ENCODE assay signal across 19 cellular contexts in genomic region chr17:77496401-77496801, GRCh38.
DNase-seq lines count a peak whose midpoint lies in the region; ATAC-seq, FAIRE-seq and TF ChIP-seq lines count a peak whose summit lies in the region.
"Had no signal": no experiment of that assay in that cellular context is flagged by ENCODE, and none has a peak within 500 bp of the region (broad histone marks: within the 10 kb centered on the region; RNA-seq: fewer than 3 reads in every experiment).

No MANE protein-coding gene starts in this region.

- H3K27me3 Mint-ChIP-seq in neural crest cell (ENCODE audit: low read depth) (peaks cover 3% of the 10 kb centered on the region), mesothelial cell of epicardium (ENCODE audit: low read depth) (no peaks in the 10 kb centered on the region)
- H3K27me3 Mint-ChIP-seq: central memory CD8-positive, alpha-beta T cell had no signal

- H3K36me3 ChIP-seq in GM12878 (ENCODE audit: control insufficient read depth in 2 of 2, insufficient read depth in 2 of 2, low read length in 1 of 2) = peaks cover 39 to 52% of the 10 kb centered on the region in 2 experiments

- H3K36me3 Mint-ChIP-seq in neural crest cell (ENCODE audit: low read depth) = peaks cover 9% of the 10 kb centered on the region
- peaks cover 19% of the 10 kb centered on the region for H3K36me3 Mint-ChIP-seq in mesothelial cell of epicardium

- H3K9me3 ChIP-seq in GM12878 (replicated peaks; ENCODE audit: control insufficient read depth, insufficient read depth, low read length) = no peaks in the 10 kb centered on the region

- no peak overlapping the region for H3K9ac ChIP-seq in GM12878 (ENCODE audit: control insufficient read depth, insufficient read depth, low read length)
- H3K9ac ChIP-seq: parathyroid adenoma had no signal

- DNase-seq in left ventricle myocardium superior = peak; percentile 13
- DNase-seq in left cardiac atrium = no peak
- no peak for DNase-seq in GM12878 (ENCODE audit: low read depth, low spot score)
- no peak for DNase-seq in neural crest cell (ENCODE audit: low read depth, low spot score)
- DNase-seq in mesothelial cell of epicardium (ENCODE audit: low spot score in 2 of 2, unreplicated experiment in 2 of 2) = no peak
- DNase-seq in DMS153 (lab: John Stamatoyannopoulos, UW) = no peak
- DNase-seq in D721Med (ENCODE audit: insufficient read length, low spot score) = no peak
- DNase-seq: Calu3; dermis blood vessel endothelial cell; Karpas-422; NCI-H146; NCI-H446 treated with DMSO at 0.1 percent for 48 hours; stimulated activated CD4-positive, alpha-beta T cell treated with anti-CD3 and anti-CD28 coated beads, Interleukin-4, amount 100 ng/mL, for 1 hour had no signal

- H3K4me1 Mint-ChIP-seq in neural crest cell = peaks cover 5% of the 10 kb centered on the region
- no peaks in the 10 kb centered on the region for H3K4me1 Mint-ChIP-seq in mesothelial cell of epicardium

- H3K4me3 ChIP-seq in GM12878 = no peak overlapping the region

- H4K20me1 ChIP-seq in GM12878 (ENCODE audit: control insufficient read depth, insufficient read depth) = no peaks in the 10 kb centered on the region

- H3K4me3 Mint-ChIP-seq in neural crest cell (no peak overlapping the region), mesothelial cell of epicardium (no peak overlapping the region)
- H3K4me3 Mint-ChIP-seq: CD14-positive monocyte; central memory CD8-positive, alpha-beta T cell; nephron; T-helper 2 cell treated with Interferon-gamma antibody and Interleukin-4, amounts not matched to agents 5 μg/mL and 100 μg/mL, for 36 hours had no signal

- H3K27ac ChIP-seq in GM12878 (ENCODE audit: control insufficient read depth, insufficient read depth) = no peak overlapping the region
- H3K27ac ChIP-seq: parathyroid adenoma had no signal

- FAIRE-seq in GM12878 (lab: Jason Lieb, UNC) (no peak), D721Med (lab: Jason Lieb, UNC) (no peak)
- FAIRE-seq: GM12891 had no signal

- BruUV-seq in GM12878 (replicated peaks; lab: Mats Ljungman, UMichigan) = no TSS peak

- intact Hi-C loops in left ventricle myocardium superior (cut with micrococcal nuclease) = no loop called here
- intact Hi-C loops in left cardiac atrium (cut with DNase I) = no loop called here
- intact Hi-C loops in GM12878 (cut with micrococcal nuclease; ENCODE audit: unreplicated experiment) = no loop called here

- H2AFZ ChIP-seq in GM12878 (ENCODE audit: control insufficient read depth, low read depth, low read length) = no peak overlapping the region
- H2AFZ ChIP-seq: parathyroid adenoma had no signal

- no peak for TF ChIP-seq CTCF in GM12878 (IDR thresholded peaks at IDR 0.05 in 2 of 3, conservative IDR thresholded peaks at IDR 0.05 in 1 of 3; ENCODE audit: control insufficient read depth in 2 of 3, extremely low read depth in 1 of 3, insufficient read depth in 1 of 3, low read depth in 3 of 3, low read length in 3 of 3)
- TF ChIP-seq CTCF in neural crest cell (conservative IDR thresholded peaks at IDR 0.05) = no peak
- TF ChIP-seq CTCF in mesothelial cell of epicardium (IDR thresholded peaks at IDR 0.05; ENCODE audit: unreplicated experiment) = no peak
- TF ChIP-seq CTCF in D721Med (IDR thresholded peaks at IDR 0.05; ENCODE audit: insufficient read depth, missing control alignments) = no peak

- WGBS in GM12878 (ENCODE audit: insufficient coverage, insufficient replicate concordance, low lambda C conversion rate, missing lambda C conversion rate) = 96% methylated on average over 12 of the region's 12 CpGs

- SMC1A ChIA-PET in GM12878 (lab: Charles Lee; ENCODE audit: uncharacterized antibody, unreplicated experiment) = interaction anchor here (1.2 to 2.4 kb wide), 2 partner anchors 64 to 67 kb away, joined by 3 to 66 read pairs; no protein-coding TSS in a partner anchor

- H3K4me2 ChIP-seq in GM12878 (ENCODE audit: control insufficient read depth, insufficient read depth) = no peak overlapping the region

- CTCF ChIA-PET in GM12878 (lab: Yijun Ruan, JAX) = interaction anchor here (0.6 to 2.4 kb wide), 6 partner anchors 42 to 164 kb away, joined by 3 to 24 read pairs (median 5); no protein-coding TSS in a partner anchor

- ATAC-seq in left ventricle myocardium superior (no peak), left cardiac atrium (no peak), GM12878 (no peak)

- H3K4me1 ChIP-seq in GM12878 (ENCODE audit: control insufficient read depth, insufficient read depth, low read length) = peaks cover 11% of the 10 kb centered on the region
- H3K4me1 ChIP-seq: parathyroid adenoma had no signal

- H3K27me3 ChIP-seq in GM12878 (replicated peaks in 1 of 2; ENCODE audit: control insufficient read depth in 2 of 2, insufficient read depth in 2 of 2, low read length in 1 of 2) = no peaks in the 10 kb centered on the region

- POLR2A ChIA-PET in GM12878 (lab: Charles Lee) = no interaction called here

- TF ChIP-seq EP300 in GM12878 (IDR thresholded peaks at IDR 0.05; ENCODE audit: borderline replicate concordance in 1 of 2, control insufficient read depth in 1 of 2, low read depth in 2 of 2, low read length in 2 of 2) = no peak

- no peak for TF ChIP-seq RAD21 in GM12878 (IDR thresholded peaks at IDR 0.05; ENCODE audit: insufficient read depth, low read depth, low read length)

- no peak for TF ChIP-seq POLR2A in GM12878 (IDR thresholded peaks at IDR 0.05; ENCODE audit: low read depth, low read length)

- RAD21 ChIA-PET in GM12878 (lab: Charles Lee; ENCODE audit: unreplicated experiment) = interaction anchor here (0.9 to 3.8 kb wide), 4 partner anchors 68 to 165 kb away, joined by 3 to 32 read pairs (median 12); no protein-coding TSS in a partner anchor

- H3K9me3 Mint-ChIP-seq in neural crest cell = no peaks in the 10 kb centered on the region
- H3K9me3 Mint-ChIP-seq in mesothelial cell of epicardium = no peaks in the 10 kb centered on the region
- H3K9me3 Mint-ChIP-seq: central memory CD8-positive, alpha-beta T cell; nephron; T-helper 2 cell treated with Interferon-gamma antibody and Interleukin-4, amounts not matched to agents 5 μg/mL and 100 μg/mL, for 36 hours had no signal

- H3K27ac Mint-ChIP-seq in neural crest cell (ENCODE audit: unreplicated experiment) = peak overlapping the region; percentile 19
- H3K27ac Mint-ChIP-seq in mesothelial cell of epicardium = no peak overlapping the region
- H3K27ac Mint-ChIP-seq: CD14-positive monocyte, nephron had no signal

- in situ Hi-C loops in GM12878 (cut with MboI) = no loop called here

- no peaks in the 10 kb centered on the region for H3K79me2 ChIP-seq in GM12878 (ENCODE audit: control insufficient read depth, insufficient read depth, low read length)
- H3K79me2 ChIP-seq: parathyroid adenoma had no signal

TF ChIP-seq in GM12878, 131 proteins besides CTCF, POLR2A, EP300 and RAD21:
- no peak for TF ChIP-seq IKZF2 (IDR thresholded peaks at IDR 0.05)
- no peak for TF ChIP-seq MEF2B (IDR thresholded peaks at IDR 0.05; ENCODE audit: partially characterized antibody, poor library complexity, severe bottlenecking)
- TF ChIP-seq SRF (IDR thresholded peaks at IDR 0.05; ENCODE audit: low read depth in 2 of 2, low read length in 2 of 2) = no peak
- peak; percentile 48; the same call in 1 of the 2 replicates for TF ChIP-seq POLR2AphosphoS5 (IDR thresholded peaks at IDR 0.05; ENCODE audit: low read length)
